In genomic region chr10:67815571-67816059, GRCh38 we compare ENCODE assay signal across 1 cellular context.
A peak's percentile ranks its signal among the peaks of the same experiment; 100 is the strongest.
TF ChIP-seq lines count a peak whose summit lies in the region.

No MANE protein-coding gene starts in this region.

TF ChIP-seq in HEK293, 187 proteins besides CTCF, POLR2A, EP300 and RAD21 (continued from another document and continues in another):
- TF ChIP-seq, protein P1, sequence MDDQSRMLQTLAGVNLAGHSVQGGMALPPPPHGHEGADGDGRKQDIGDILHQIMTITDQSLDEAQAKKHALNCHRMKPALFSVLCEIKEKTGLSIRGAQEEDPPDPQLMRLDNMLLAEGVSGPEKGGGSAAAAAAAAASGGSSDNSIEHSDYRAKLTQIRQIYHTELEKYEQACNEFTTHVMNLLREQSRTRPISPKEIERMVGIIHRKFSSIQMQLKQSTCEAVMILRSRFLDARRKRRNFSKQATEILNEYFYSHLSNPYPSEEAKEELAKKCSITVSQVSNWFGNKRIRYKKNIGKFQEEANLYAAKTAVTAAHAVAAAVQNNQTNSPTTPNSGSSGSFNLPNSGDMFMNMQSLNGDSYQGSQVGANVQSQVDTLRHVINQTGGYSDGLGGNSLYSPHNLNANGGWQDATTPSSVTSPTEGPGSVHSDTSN (CRISPR knock-in tag; IDR thresholded peaks at IDR 0.05), result no peak
- TF ChIP-seq, protein P2, sequence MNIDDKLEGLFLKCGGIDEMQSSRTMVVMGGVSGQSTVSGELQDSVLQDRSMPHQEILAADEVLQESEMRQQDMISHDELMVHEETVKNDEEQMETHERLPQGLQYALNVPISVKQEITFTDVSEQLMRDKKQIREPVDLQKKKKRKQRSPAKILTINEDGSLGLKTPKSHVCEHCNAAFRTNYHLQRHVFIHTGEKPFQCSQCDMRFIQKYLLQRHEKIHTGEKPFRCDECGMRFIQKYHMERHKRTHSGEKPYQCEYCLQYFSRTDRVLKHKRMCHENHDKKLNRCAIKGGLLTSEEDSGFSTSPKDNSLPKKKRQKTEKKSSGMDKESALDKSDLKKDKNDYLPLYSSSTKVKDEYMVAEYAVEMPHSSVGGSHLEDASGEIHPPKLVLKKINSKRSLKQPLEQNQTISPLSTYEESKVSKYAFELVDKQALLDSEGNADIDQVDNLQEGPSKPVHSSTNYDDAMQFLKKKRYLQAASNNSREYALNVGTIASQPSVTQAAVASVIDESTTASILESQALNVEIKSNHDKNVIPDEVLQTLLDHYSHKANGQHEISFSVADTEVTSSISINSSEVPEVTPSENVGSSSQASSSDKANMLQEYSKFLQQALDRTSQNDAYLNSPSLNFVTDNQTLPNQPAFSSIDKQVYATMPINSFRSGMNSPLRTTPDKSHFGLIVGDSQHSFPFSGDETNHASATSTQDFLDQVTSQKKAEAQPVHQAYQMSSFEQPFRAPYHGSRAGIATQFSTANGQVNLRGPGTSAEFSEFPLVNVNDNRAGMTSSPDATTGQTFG (tag by site-specific recombination; IDR thresholded peaks at IDR 0.05; ENCODE audit: borderline replicate concordance), result no peak
- TF ChIP-seq ZNF26 (tag by site-specific recombination; IDR thresholded peaks at IDR 0.05) (no peak), ZNF324 (tag by site-specific recombination; IDR thresholded peaks at IDR 0.05) (no peak), ZNF274 (IDR thresholded peaks at IDR 0.05; ENCODE audit: low read length) (no peak), ZNF274 (tag by site-specific recombination; IDR thresholded peaks at IDR 0.05; ENCODE audit: borderline replicate concordance) (no peak), ZFP37 (tag by site-specific recombination; IDR thresholded peaks at IDR 0.05) (no peak), ZNF341 (tag by site-specific recombination; IDR thresholded peaks at IDR 0.05; ENCODE audit: low read depth) (no peak), ZSCAN30 (tag by site-specific recombination; IDR thresholded peaks at IDR 0.05) (no peak), SALL2 (tag by site-specific recombination; IDR thresholded peaks at IDR 0.05; ENCODE audit: borderline replicate concordance) (no peak), ZNF202 (tag by site-specific recombination; IDR thresholded peaks at IDR 0.05; ENCODE audit: borderline replicate concordance) (no peak), ZNF311 (tag by site-specific recombination; IDR thresholded peaks at IDR 0.05; ENCODE audit: borderline replicate concordance) (no peak), ZNF121 (tag by site-specific recombination; IDR thresholded peaks at IDR 0.05) (no peak), ZNF473 (tag by site-specific recombination; IDR thresholded peaks at IDR 0.05) (no peak), GLIS2 (tag by site-specific recombination; IDR thresholded peaks at IDR 0.05) (no peak), ZXDB (tag by site-specific recombination; IDR thresholded peaks at IDR 0.05) (no peak; the same call in 1 of the 2 replicates), ZNF571 (tag by site-specific recombination; IDR thresholded peaks at IDR 0.05) (no peak), ZNF223 (tag by site-specific recombination; IDR thresholded peaks at IDR 0.05) (no peak), TRIM28 (IDR thresholded peaks at IDR 0.05; ENCODE audit: borderline replicate concordance, low read length) (no peak), ZNF394 (tag by site-specific recombination; IDR thresholded peaks at IDR 0.05; ENCODE audit: borderline replicate concordance) (no peak), ZNF776 (tag by site-specific recombination; IDR thresholded peaks at IDR 0.05; ENCODE audit: borderline replicate concordance) (no peak), ZNF366 (tag by site-specific recombination; conservative IDR thresholded peaks at IDR 0.05) (no peak), ZNF837 (tag by site-specific recombination; IDR thresholded peaks at IDR 0.05) (no peak), ZNF791 (tag by site-specific recombination; IDR thresholded peaks at IDR 0.05) (no peak), ZNF610 (tag by site-specific recombination; IDR thresholded peaks at IDR 0.05; ENCODE audit: borderline replicate concordance) (no peak), IKZF3 (tag by site-specific recombination; IDR thresholded peaks at IDR 0.05) (no peak), ZNF654 (tag by site-specific recombination; IDR thresholded peaks at IDR 0.05; ENCODE audit: low read depth) (no peak), ZNF280D (tag by site-specific recombination; IDR thresholded peaks at IDR 0.05) (no peak), FEZF1 (tag by site-specific recombination; IDR thresholded peaks at IDR 0.05) (peak; percentile 67; the same call in 1 of the 2 replicates), ZBTB1 (tag by site-specific recombination; IDR thresholded peaks at IDR 0.05) (no peak), ZIC2 (tag by site-specific recombination; IDR thresholded peaks at IDR 0.05) (no peak), ZBTB7A (tag by site-specific recombination; IDR thresholded peaks at IDR 0.05; ENCODE audit: low read depth) (no peak), ZNF692 (tag by site-specific recombination; IDR thresholded peaks at IDR 0.05) (peak; percentile 70), KLF10 (tag by site-specific recombination; IDR thresholded peaks at IDR 0.05) (no peak), WT1 (tag by site-specific recombination; IDR thresholded peaks at IDR 0.05) (no peak)
- TF ChIP-seq, protein P3, sequence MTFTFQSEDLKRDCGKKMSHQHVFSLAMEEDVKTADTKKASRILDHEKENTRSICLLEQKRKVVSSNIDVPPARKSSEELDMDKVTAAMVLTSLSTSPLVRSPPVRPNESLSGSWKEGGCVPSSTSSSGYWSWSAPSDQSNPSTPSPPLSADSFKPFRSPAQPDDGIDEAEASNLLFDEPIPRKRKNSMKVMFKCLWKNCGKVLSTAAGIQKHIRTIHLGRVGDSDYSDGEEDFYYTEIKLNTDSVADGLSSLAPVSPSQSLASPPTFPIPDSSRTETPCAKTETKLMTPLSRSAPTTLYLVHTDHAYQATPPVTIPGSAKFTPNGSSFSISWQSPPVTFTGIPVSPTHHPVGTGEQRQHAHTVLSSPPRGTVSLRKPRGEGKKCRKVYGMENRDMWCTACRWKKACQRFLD (tag by site-specific recombination; IDR thresholded peaks at IDR 0.05), result no peak
- TF ChIP-seq, protein P4, sequence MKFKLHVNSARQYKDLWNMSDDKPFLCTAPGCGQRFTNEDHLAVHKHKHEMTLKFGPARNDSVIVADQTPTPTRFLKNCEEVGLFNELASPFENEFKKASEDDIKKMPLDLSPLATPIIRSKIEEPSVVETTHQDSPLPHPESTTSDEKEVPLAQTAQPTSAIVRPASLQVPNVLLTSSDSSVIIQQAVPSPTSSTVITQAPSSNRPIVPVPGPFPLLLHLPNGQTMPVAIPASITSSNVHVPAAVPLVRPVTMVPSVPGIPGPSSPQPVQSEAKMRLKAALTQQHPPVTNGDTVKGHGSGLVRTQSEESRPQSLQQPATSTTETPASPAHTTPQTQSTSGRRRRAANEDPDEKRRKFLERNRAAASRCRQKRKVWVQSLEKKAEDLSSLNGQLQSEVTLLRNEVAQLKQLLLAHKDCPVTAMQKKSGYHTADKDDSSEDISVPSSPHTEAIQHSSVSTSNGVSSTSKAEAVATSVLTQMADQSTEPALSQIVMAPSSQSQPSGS (tag by site-specific recombination; IDR thresholded peaks at IDR 0.05; ENCODE audit: low read depth), result peak; percentile 80
- TF ChIP-seq, protein P5, sequence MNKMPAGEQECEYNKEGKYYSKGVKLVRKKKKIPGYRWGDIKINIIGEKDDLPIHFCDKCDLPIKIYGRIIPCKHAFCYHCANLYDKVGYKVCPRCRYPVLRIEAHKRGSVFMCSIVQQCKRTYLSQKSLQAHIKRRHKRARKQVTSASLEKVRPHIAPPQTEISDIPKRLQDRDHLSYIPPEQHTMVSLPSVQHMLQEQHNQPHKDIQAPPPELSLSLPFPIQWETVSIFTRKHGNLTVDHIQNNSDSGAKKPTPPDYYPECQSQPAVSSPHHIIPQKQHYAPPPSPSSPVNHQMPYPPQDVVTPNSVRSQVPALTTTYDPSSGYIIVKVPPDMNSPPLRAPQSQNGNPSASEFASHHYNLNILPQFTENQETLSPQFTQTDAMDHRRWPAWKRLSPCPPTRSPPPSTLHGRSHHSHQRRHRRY (tag by site-specific recombination; IDR thresholded peaks at IDR 0.05), result no peak
- TF ChIP-seq, protein P6, sequence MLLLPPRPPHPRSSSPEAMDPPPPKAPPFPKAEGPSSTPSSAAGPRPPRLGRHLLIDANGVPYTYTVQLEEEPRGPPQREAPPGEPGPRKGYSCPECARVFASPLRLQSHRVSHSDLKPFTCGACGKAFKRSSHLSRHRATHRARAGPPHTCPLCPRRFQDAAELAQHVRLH (tag by site-specific recombination; IDR thresholded peaks at IDR 0.05), result no peak
- TF ChIP-seq, protein P7, sequence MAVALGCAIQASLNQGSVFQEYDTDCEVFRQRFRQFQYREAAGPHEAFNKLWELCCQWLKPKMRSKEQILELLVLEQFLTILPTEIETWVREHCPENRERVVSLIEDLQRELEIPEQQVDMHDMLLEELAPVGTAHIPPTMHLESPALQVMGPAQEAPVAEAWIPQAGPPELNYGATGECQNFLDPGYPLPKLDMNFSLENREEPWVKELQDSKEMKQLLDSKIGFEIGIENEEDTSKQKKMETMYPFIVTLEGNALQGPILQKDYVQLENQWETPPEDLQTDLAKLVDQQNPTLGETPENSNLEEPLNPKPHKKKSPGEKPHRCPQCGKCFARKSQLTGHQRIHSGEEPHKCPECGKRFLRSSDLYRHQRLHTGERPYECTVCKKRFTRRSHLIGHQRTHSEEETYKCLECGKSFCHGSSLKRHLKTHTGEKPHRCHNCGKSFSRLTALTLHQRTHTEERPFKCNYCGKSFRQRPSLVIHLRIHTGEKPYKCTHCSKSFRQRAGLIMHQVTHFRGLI (tag by site-specific recombination; IDR thresholded peaks at IDR 0.05), result peak; percentile 42; the same call in 1 of the 2 replicates
- TF ChIP-seq, protein P8, sequence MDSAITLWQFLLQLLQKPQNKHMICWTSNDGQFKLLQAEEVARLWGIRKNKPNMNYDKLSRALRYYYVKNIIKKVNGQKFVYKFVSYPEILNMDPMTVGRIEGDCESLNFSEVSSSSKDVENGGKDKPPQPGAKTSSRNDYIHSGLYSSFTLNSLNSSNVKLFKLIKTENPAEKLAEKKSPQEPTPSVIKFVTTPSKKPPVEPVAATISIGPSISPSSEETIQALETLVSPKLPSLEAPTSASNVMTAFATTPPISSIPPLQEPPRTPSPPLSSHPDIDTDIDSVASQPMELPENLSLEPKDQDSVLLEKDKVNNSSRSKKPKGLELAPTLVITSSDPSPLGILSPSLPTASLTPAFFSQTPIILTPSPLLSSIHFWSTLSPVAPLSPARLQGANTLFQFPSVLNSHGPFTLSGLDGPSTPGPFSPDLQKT (IDR thresholded peaks at IDR 0.05; ENCODE audit: borderline replicate concordance, low read depth, low read length), result no peak
